10 cellular contexts compared by ENCODE assay signal in genomic region chr5:16894236-16895057, GRCh38. TPM values are rescaled to one million over a fixed set of nuclear protein-coding genes. Genes with fewer than 3 reads are reported as not detected.
DNase-seq lines count a peak whose midpoint lies in the region; ATAC-seq and TF ChIP-seq lines count a peak whose summit lies in the region.
"Had no signal": no experiment of that assay in that cellular context is flagged by ENCODE, and none has a peak within 500 bp of the region (broad histone marks: within the 10 kb centered on the region; RNA-seq: fewer than 3 reads in every experiment).

No MANE protein-coding gene starts in this region.

- H3K27ac ChIP-seq in caudate nucleus (ENCODE audit: low read depth, low read length), result no peak overlapping the region
- no peak overlapping the region for H3K27ac ChIP-seq in CD8-positive, alpha-beta T cell (ENCODE audit: low read depth, low read length)

- no peaks in the 10 kb centered on the region for H3K36me3 Mint-ChIP-seq in activated naive CD4-positive, alpha-beta T cell treated with anti-CD3 and anti-CD28 coated beads, Interleukin-2, amount 50 U/mL, for 72 hours
- H3K36me3 Mint-ChIP-seq in CD8-positive, alpha-beta T cell, result no peaks in the 10 kb centered on the region

- in situ Hi-C loops in Caki2 (cut with HindIII; ENCODE audit: low pct_unique_long_range_greater_than_20kb, low sequenced_read_pairs) (no loop called here), astrocyte of the cerebellum (cut with HindIII; ENCODE audit: low sequenced_read_pairs) (no loop called here)

- H3K4me1 ChIP-seq in CD8-positive, alpha-beta T cell (ENCODE audit: insufficient read depth, low read length), result no peaks in the 10 kb centered on the region

- no peak for ATAC-seq in activated naive CD4-positive, alpha-beta T cell treated with anti-CD3 and anti-CD28 coated beads, Interleukin-2, amount 50 U/mL, for 72 hours
- no peak for ATAC-seq in CD8-positive, alpha-beta T cell

- no peaks in the 10 kb centered on the region for H3K4me1 Mint-ChIP-seq in CD8-positive, alpha-beta T cell (ENCODE audit: low read depth)

- POLR2A ChIA-PET in CD8-positive, alpha-beta T cell (lab: Charles Lee), result no interaction called here

- peaks cover 2% of the 10 kb centered on the region for H3K27me3 Mint-ChIP-seq in CD8-positive, alpha-beta T cell (ENCODE audit: low read depth)

- H3K36me3 ChIP-seq in CD8-positive, alpha-beta T cell (ENCODE audit: insufficient read depth, low read length), result no peaks in the 10 kb centered on the region

- no peaks in the 10 kb centered on the region for H3K9me3 ChIP-seq in CD8-positive, alpha-beta T cell (ENCODE audit: low read length)

- CTCF ChIA-PET in CD8-positive, alpha-beta T cell (lab: Charles Lee), result no interaction called here

- H3K9me3 Mint-ChIP-seq in activated naive CD4-positive, alpha-beta T cell treated with anti-CD3 and anti-CD28 coated beads, Interleukin-2, amount 50 U/mL, for 72 hours, result no peaks in the 10 kb centered on the region
- H3K9me3 Mint-ChIP-seq in CD8-positive, alpha-beta T cell, result no peaks in the 10 kb centered on the region
- H3K9me3 Mint-ChIP-seq: dendritic cell treated with granulocyte-macrophage colony-stimulating factor and Interleukin-4, amounts not matched to agents 40 ng/mL and 50 ng/mL, for 4 days had no signal

- H3K4me3 ChIP-seq in astrocyte of the cerebellum (ENCODE audit: low read depth, low read length), result no peak overlapping the region
- no peak overlapping the region for H3K4me3 ChIP-seq in CD8-positive, alpha-beta T cell (ENCODE audit: low read depth, low read length)

- H3K27ac Mint-ChIP-seq in activated naive CD4-positive, alpha-beta T cell treated with anti-CD3 and anti-CD28 coated beads, Interleukin-2, amount 50 U/mL, for 72 hours, result no peak overlapping the region
- H3K27ac Mint-ChIP-seq in CD8-positive, alpha-beta T cell, result no peak overlapping the region
- H3K27ac Mint-ChIP-seq: dendritic cell treated with granulocyte-macrophage colony-stimulating factor and Interleukin-4, amounts not matched to agents 40 ng/mL and 50 ng/mL, for 4 days had no signal

- intact Hi-C loops in CD8-positive, alpha-beta T cell (cut with DNase I, micrococcal nuclease), result no loop called here

- no peak overlapping the region for H3K4me3 Mint-ChIP-seq in CD8-positive, alpha-beta T cell
- H3K4me3 Mint-ChIP-seq: dendritic cell treated with granulocyte-macrophage colony-stimulating factor and Interleukin-4, amounts not matched to agents 40 ng/mL and 50 ng/mL, for 4 days had no signal

- TF ChIP-seq CTCF in astrocyte of the cerebellum (IDR thresholded peaks at IDR 0.05; ENCODE audit: low read depth, low read length, missing control alignments), result no peak
- TF ChIP-seq CTCF in CD8-positive, alpha-beta T cell (IDR thresholded peaks at IDR 0.05), result no peak

- H3K27me3 ChIP-seq in CD8-positive, alpha-beta T cell (ENCODE audit: insufficient read depth, low read length), result no peaks in the 10 kb centered on the region

- DNase-seq in Caki2 (ENCODE audit: low read depth), result peak; percentile 96
- peak; percentile 91 for DNase-seq in NCI-H146 (lab: John Stamatoyannopoulos, UW)
- DNase-seq in astrocyte of the cerebellum (ENCODE audit: low read depth), result peak; percentile 94
- DNase-seq in lung microvascular endothelial cell (ENCODE audit: low read depth in 2 of 2), result peak; percentile 83 to 86
- no peak for DNase-seq in caudate nucleus (lab: John Stamatoyannopoulos, UW)
- no peak for DNase-seq in activated naive CD4-positive, alpha-beta T cell treated with anti-CD3 and anti-CD28 coated beads, Interleukin-2, amount 50 U/mL, for 72 hours (ENCODE audit: low spot score in 2 of 2)
- no peak for DNase-seq in CD8-positive, alpha-beta T cell
- DNase-seq in hippocampal formation (lab: John Stamatoyannopoulos, UW), result no peak
- DNase-seq: NCI-H1694 had no signal

RNA-seq across cellular contexts. Expression of gene MYO10, which starts 41.6 kb away (rescaled TPM):
- 27.8 and 44.0 TPM in 2 replicates for total RNA-seq in Caki2 (2014; rRNA removed; shearing (Covaris generic); ENCODE audit: low replicate concordance)
- total RNA-seq in lung microvascular endothelial cell, result 55.8 and 59.5 TPM in 2 replicates
- 1 to 10 TPM in 1 of 2 donors, under 1 TPM in 1; 0.11 to 1.5 TPM for total RNA-seq in activated naive CD4-positive, alpha-beta T cell treated with anti-CD3 and anti-CD28 coated beads, Interleukin-2, amount 50 U/mL, for 72 hours
- not detected for total RNA-seq in CD8-positive, alpha-beta T cell

Comparison
In these comparisons a context has a peak if more than half of its experiments do, and no peak if none do; other contexts are left out.
1. DNase-seq: peak in Caki2 (single experiment), NCI-H146 (single experiment), astrocyte of the cerebellum (single experiment) and lung microvascular endothelial cell (2 of 2); none in caudate nucleus (0 of 61), activated naive CD4-positive, alpha-beta T cell treated with anti-CD3 and anti-CD28 coated beads, Interleukin-2, amount 50 U/mL, for 72 hours (0 of 2), CD8-positive, alpha-beta T cell (0 of 7) and hippocampal formation (0 of 2).
2. RNA of gene MYO10, which starts 41.6 kb away (total RNA-seq): 55.8 to 59.5 TPM in lung microvascular endothelial cell and 27.8 to 44.0 TPM in Caki2; 0.11 to 1.5 TPM in activated naive CD4-positive, alpha-beta T cell treated with anti-CD3 and anti-CD28 coated beads, Interleukin-2, amount 50 U/mL, for 72 hours and not detected in CD8-positive, alpha-beta T cell; every median in the first group is over 10 times any median in the second.